In genomic region chrX:114500622-114501021, GRCh38 we compare ENCODE assay signal across 18 cellular contexts.
A peak's percentile ranks its signal among the peaks of the same experiment; 100 is the strongest.
DNase-seq lines count a peak whose midpoint lies in the region; ATAC-seq and TF ChIP-seq lines count a peak whose summit lies in the region.
"Had no signal": no experiment of that assay in that cellular context is flagged by ENCODE, and none has a peak within 500 bp of the region (broad histone marks: within the 10 kb centered on the region; RNA-seq: fewer than 3 reads in every experiment).

No MANE protein-coding gene starts in this region.

- H3K9ac ChIP-seq in endodermal cell (ENCODE audit: extremely low read depth, low read length, poor library complexity, severe bottlenecking): no peak overlapping the region

- CTCF ChIA-PET in MCF 10A (lab: Yijun Ruan, JAX): interaction anchor here (0.7 to 1.4 kb wide), 2 partner anchors 79 to 489 kb away, joined by 5 read pairs; no protein-coding TSS in a partner anchor

- H3K9me3 Mint-ChIP-seq in MCF 10A (ENCODE audit: unreplicated experiment): no peaks in the 10 kb centered on the region
- H3K9me3 Mint-ChIP-seq in endodermal cell: no peaks in the 10 kb centered on the region
- H3K9me3 Mint-ChIP-seq: CD4-positive, alpha-beta T cell; T-cell had no signal

- H3K4me3 Mint-ChIP-seq in MCF 10A (ENCODE audit: unreplicated experiment) (no peak overlapping the region), endodermal cell (no peak overlapping the region)
- H3K4me3 Mint-ChIP-seq: CD4-positive, alpha-beta T cell; IgD-negative memory B cell; T-cell had no signal

- H3K27me3 ChIP-seq in breast epithelium (peaks cover 0 to 3% of the 10 kb centered on the region in 2 donors), endodermal cell (ENCODE audit: control insufficient read depth, insufficient read depth, low read length, poor library complexity, severe bottlenecking) (no peaks in the 10 kb centered on the region)
- H3K27me3 ChIP-seq: SJSA1 had no signal

- H3K27ac Mint-ChIP-seq in MCF 10A (ENCODE audit: low read depth, unreplicated experiment) (no peak overlapping the region), endodermal cell (no peak overlapping the region)
- H3K27ac Mint-ChIP-seq: CD4-positive, alpha-beta T cell; IgD-negative memory B cell; T-cell had no signal

- ATAC-seq in Right ventricle myocardium superior (ENCODE audit: poor library complexity) (no peak), HG03139 (IDR thresholded peaks at IDR 0.05; ENCODE audit: unreplicated experiment) (no peak)
- ATAC-seq: T-cell had no signal

- H3K27ac ChIP-seq in breast epithelium (no peak overlapping the region), endodermal cell (ENCODE audit: low read depth, low read length) (no peak overlapping the region)
- H3K27ac ChIP-seq: SJSA1 had no signal

- H3K36me3 Mint-ChIP-seq in MCF 10A (ENCODE audit: insufficient read depth, unreplicated experiment) (no peaks in the 10 kb centered on the region), endodermal cell (ENCODE audit: low read depth) (no peaks in the 10 kb centered on the region)
- H3K36me3 Mint-ChIP-seq: IgD-negative memory B cell, T-cell had no signal

- in situ Hi-C loops in GM13977 (cut with MboI; ENCODE audit: low pct_unique_long_range_greater_than_20kb, low sequenced_read_pairs, unreplicated experiment): no loop called here

- H3K4me1 ChIP-seq in breast epithelium: no peaks in the 10 kb centered on the region
- H3K4me1 ChIP-seq in endodermal cell (ENCODE audit: control insufficient read depth, insufficient read depth, low read length): no peaks in the 10 kb centered on the region
- H3K4me1 ChIP-seq: HAP-1, SJSA1 had no signal

- TF ChIP-seq CTCF in MCF 10A (IDR thresholded peaks at IDR 0.05; ENCODE audit: unreplicated experiment) (no peak), breast epithelium (IDR thresholded peaks at IDR 0.05) (no peak), endodermal cell (conservative IDR thresholded peaks at IDR 0.05) (peak; percentile 62), GM13977 (IDR thresholded peaks at IDR 0.05; ENCODE audit: extremely low read depth, insufficient read depth, missing control alignments) (no peak)

- H3K36me3 ChIP-seq in breast epithelium (no peaks in the 10 kb centered on the region), endodermal cell (ENCODE audit: control insufficient read depth, insufficient read depth, low read length) (no peaks in the 10 kb centered on the region)
- H3K36me3 ChIP-seq: HAP-1, SJSA1 had no signal

- POLR2A ChIA-PET in MCF 10A (lab: Yijun Ruan, JAX): no interaction called here

- H3K27me3 Mint-ChIP-seq in MCF 10A (ENCODE audit: insufficient read depth, unreplicated experiment) (peaks cover 49% of the 10 kb centered on the region), endodermal cell (ENCODE audit: insufficient read depth) (no peaks in the 10 kb centered on the region)
- H3K27me3 Mint-ChIP-seq: CD4-positive, alpha-beta T cell had no signal

- no TSS peak for BruUV-seq in MCF 10A (replicated peaks; lab: Mats Ljungman, UMichigan)

- TF ChIP-seq POLR2A in breast epithelium (IDR thresholded peaks at IDR 0.05): no peak

- H3K4me1 Mint-ChIP-seq in MCF 10A (ENCODE audit: insufficient read depth, unreplicated experiment) (no peaks in the 10 kb centered on the region), endodermal cell (no peaks in the 10 kb centered on the region)
- H3K4me1 Mint-ChIP-seq: T-cell had no signal

- no peak overlapping the region for H3K4me3 ChIP-seq in breast epithelium
- no peak overlapping the region for H3K4me3 ChIP-seq in endodermal cell (ENCODE audit: low read length)
- H3K4me3 ChIP-seq: HAP-1, SJSA1 had no signal

- peak; percentile 6 for DNase-seq in MCF 10A (ENCODE audit: unreplicated experiment)
- no peak for DNase-seq in breast epithelium (ENCODE audit: low spot score in 2 of 2)
- peak; percentile 56 for DNase-seq in NCI-H524 treated with DMSO at 0.1 percent for 48 hours (lab: John Stamatoyannopoulos, UW)
- no peak for DNase-seq in endodermal cell
- no peak for DNase-seq in Right ventricle myocardium superior
- DNase-seq in GM13977 (ENCODE audit: low spot score): no peak
- DNase-seq in activated CD8-positive, alpha-beta memory T cell treated with anti-CD3 and anti-CD28 coated beads, Interleukin-2, amount 50 U/mL, for 4 hours: no peak
- DNase-seq: Calu3; CD4-positive, alpha-beta T cell; MV-4-11; NCI-H146; NCI-H2081 treated with DMSO at 0.1 percent for 48 hours; NCI-H345; T-cell had no signal

- no peaks in the 10 kb centered on the region for H3K9me3 ChIP-seq in breast epithelium
- H3K9me3 ChIP-seq in endodermal cell (ENCODE audit: control insufficient read depth, low read length): no peaks in the 10 kb centered on the region
- H3K9me3 ChIP-seq: HAP-1, SJSA1 had no signal

- intact Hi-C loops in MCF 10A (cut with micrococcal nuclease) (no loop called here), breast epithelium (cut with DNase I; ENCODE audit: low total_unique reads) (no loop called here), Right ventricle myocardium superior (cut with DNase I) (no loop called here)

- WGBS in endodermal cell (ENCODE audit: insufficient coverage in 1 of 2, insufficient read length in 1 of 2), 2 experiments: 100% methylated on average over 1 of the region's 1 CpG; no CpG with 5 or more reads in 1 of the 2 experiments

Comparison
In these comparisons a context has a peak if more than half of its experiments do, and no peak if none do; other contexts are left out.
1. DNase-seq: peak in MCF 10A (single experiment) and NCI-H524 treated with DMSO at 0.1 percent for 48 hours (single experiment); none in breast epithelium (0 of 2), endodermal cell (single experiment), Right ventricle myocardium superior (single experiment), GM13977 (single experiment) and activated CD8-positive, alpha-beta memory T cell treated with anti-CD3 and anti-CD28 coated beads, Interleukin-2, amount 50 U/mL, for 4 hours (single experiment).